Comparison of ENCODE assay signal across 1 cellular context in the genomic region with DNA sequence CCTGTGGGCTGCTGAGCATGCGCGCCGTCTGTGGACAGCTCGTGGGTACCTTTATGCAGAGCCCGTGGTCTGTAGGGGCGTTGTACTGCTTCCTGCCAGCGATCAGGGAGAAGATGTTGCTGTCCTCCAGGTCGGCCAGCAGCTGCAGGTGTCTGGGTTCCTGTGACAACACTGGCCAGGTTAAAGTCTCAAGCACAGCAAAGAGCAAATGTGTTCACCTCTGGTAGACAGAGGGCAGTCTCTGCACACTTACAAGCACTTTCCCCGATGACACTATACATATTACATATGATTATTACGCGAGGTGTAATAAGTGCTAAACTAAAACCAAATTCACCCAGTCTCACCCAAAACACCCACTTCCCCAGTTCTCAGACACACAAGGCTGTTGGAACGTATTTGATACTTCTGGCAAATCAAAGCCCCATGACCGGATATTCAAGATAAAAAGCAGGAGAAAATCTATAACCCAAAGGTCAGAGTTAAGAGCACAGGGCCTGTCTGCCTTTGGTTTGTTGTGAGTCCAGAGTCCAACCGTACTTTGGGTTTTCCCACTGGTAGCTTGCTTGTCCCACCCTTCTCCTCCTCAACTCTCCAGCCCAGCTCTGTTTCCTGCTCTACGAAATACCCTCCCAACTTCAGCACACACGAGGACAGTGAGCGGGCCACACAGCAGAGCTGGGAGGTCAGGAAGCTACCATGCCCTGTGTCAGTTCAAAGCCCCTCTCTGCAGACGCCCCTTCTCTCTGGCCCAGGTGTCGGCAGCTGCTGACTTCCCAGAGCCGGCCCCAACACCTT.
TF ChIP-seq lines count a peak whose summit lies in the region.

No MANE protein-coding gene starts in this region.

TF ChIP-seq in HepG2, 621 proteins besides CTCF, POLR2A, EP300 and RAD21 (continued from another document and continues in another):
- TF ChIP-seq, protein P1, sequence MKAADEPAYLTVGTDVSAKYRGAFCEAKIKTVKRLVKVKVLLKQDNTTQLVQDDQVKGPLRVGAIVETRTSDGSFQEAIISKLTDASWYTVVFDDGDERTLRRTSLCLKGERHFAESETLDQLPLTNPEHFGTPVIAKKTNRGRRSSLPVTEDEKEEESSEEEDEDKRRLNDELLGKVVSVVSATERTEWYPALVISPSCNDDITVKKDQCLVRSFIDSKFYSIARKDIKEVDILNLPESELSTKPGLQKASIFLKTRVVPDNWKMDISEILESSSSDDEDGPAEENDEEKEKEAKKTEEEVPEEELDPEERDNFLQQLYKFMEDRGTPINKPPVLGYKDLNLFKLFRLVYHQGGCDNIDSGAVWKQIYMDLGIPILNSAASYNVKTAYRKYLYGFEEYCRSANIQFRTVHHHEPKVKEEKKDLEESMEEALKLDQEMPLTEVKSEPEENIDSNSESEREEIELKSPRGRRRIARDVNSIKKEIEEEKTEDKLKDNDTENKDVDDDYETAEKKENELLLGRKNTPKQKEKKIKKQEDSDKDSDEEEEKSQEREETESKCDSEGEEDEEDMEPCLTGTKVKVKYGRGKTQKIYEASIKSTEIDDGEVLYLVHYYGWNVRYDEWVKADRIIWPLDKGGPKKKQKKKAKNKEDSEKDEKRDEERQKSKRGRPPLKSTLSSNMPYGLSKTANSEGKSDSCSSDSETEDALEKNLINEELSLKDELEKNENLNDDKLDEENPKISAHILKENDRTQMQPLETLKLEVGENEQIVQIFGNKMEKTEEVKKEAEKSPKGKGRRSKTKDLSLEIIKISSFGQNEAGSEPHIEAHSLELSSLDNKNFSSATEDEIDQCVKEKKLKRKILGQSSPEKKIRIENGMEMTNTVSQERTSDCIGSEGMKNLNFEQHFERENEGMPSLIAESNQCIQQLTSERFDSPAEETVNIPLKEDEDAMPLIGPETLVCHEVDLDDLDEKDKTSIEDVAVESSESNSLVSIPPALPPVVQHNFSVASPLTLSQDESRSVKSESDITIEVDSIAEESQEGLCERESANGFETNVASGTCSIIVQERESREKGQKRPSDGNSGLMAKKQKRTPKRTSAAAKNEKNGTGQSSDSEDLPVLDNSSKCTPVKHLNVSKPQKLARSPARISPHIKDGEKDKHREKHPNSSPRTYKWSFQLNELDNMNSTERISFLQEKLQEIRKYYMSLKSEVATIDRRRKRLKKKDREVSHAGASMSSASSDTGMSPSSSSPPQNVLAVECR (CRISPR knock-in tag; IDR thresholded peaks at IDR 0.05; ENCODE audit: borderline replicate concordance): peak; percentile 41; the same call in 1 of the 2 replicates
- TF ChIP-seq SALL1 (CRISPR knock-in tag; IDR thresholded peaks at IDR 0.05) (peak; percentile 11), ERF (CRISPR knock-in tag; IDR thresholded peaks at IDR 0.05) (no peak; the same call in 1 of the 2 replicates), ZNF17 (CRISPR knock-in tag; IDR thresholded peaks at IDR 0.05) (no peak), ZNF792 (CRISPR knock-in tag; IDR thresholded peaks at IDR 0.05) (0 out of 2 replicates have a peak, but pooled peaks have one; percentile 23), ZNF224 (CRISPR knock-in tag; IDR thresholded peaks at IDR 0.05) (peak; percentile 18; the same call in 1 of the 2 replicates), TSC22D2 (CRISPR knock-in tag; IDR thresholded peaks at IDR 0.05; ENCODE audit: borderline replicate concordance) (no peak), PHF21A (CRISPR knock-in tag; IDR thresholded peaks at IDR 0.05) (peak; percentile 54), DR1 (CRISPR knock-in tag; IDR thresholded peaks at IDR 0.05) (no peak), ZFP41 (CRISPR knock-in tag; IDR thresholded peaks at IDR 0.05; ENCODE audit: borderline replicate concordance) (no peak), NBN (conservative IDR thresholded peaks at IDR 0.05) (no peak), ZNF616 (CRISPR knock-in tag; IDR thresholded peaks at IDR 0.05; ENCODE audit: low read depth) (no peak), POLR2AphosphoS5 (IDR thresholded peaks at IDR 0.05; ENCODE audit: low read depth, low read length) (no peak), RCOR2 (CRISPR knock-in tag; IDR thresholded peaks at IDR 0.05) (peak; percentile 20; the same call in 1 of the 2 replicates), SMC3 (IDR thresholded peaks at IDR 0.05; ENCODE audit: low read length) (peak; percentile 26; the same call in 1 of the 2 replicates), ZNF296 (CRISPR knock-in tag; conservative IDR thresholded peaks at IDR 0.05) (no peak)
- TF ChIP-seq, protein P2, sequence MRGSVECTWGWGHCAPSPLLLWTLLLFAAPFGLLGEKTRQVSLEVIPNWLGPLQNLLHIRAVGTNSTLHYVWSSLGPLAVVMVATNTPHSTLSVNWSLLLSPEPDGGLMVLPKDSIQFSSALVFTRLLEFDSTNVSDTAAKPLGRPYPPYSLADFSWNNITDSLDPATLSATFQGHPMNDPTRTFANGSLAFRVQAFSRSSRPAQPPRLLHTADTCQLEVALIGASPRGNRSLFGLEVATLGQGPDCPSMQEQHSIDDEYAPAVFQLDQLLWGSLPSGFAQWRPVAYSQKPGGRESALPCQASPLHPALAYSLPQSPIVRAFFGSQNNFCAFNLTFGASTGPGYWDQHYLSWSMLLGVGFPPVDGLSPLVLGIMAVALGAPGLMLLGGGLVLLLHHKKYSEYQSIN (CRISPR knock-in tag; IDR thresholded peaks at IDR 0.05; ENCODE audit: borderline replicate concordance): no peak
- TF ChIP-seq, protein P3, sequence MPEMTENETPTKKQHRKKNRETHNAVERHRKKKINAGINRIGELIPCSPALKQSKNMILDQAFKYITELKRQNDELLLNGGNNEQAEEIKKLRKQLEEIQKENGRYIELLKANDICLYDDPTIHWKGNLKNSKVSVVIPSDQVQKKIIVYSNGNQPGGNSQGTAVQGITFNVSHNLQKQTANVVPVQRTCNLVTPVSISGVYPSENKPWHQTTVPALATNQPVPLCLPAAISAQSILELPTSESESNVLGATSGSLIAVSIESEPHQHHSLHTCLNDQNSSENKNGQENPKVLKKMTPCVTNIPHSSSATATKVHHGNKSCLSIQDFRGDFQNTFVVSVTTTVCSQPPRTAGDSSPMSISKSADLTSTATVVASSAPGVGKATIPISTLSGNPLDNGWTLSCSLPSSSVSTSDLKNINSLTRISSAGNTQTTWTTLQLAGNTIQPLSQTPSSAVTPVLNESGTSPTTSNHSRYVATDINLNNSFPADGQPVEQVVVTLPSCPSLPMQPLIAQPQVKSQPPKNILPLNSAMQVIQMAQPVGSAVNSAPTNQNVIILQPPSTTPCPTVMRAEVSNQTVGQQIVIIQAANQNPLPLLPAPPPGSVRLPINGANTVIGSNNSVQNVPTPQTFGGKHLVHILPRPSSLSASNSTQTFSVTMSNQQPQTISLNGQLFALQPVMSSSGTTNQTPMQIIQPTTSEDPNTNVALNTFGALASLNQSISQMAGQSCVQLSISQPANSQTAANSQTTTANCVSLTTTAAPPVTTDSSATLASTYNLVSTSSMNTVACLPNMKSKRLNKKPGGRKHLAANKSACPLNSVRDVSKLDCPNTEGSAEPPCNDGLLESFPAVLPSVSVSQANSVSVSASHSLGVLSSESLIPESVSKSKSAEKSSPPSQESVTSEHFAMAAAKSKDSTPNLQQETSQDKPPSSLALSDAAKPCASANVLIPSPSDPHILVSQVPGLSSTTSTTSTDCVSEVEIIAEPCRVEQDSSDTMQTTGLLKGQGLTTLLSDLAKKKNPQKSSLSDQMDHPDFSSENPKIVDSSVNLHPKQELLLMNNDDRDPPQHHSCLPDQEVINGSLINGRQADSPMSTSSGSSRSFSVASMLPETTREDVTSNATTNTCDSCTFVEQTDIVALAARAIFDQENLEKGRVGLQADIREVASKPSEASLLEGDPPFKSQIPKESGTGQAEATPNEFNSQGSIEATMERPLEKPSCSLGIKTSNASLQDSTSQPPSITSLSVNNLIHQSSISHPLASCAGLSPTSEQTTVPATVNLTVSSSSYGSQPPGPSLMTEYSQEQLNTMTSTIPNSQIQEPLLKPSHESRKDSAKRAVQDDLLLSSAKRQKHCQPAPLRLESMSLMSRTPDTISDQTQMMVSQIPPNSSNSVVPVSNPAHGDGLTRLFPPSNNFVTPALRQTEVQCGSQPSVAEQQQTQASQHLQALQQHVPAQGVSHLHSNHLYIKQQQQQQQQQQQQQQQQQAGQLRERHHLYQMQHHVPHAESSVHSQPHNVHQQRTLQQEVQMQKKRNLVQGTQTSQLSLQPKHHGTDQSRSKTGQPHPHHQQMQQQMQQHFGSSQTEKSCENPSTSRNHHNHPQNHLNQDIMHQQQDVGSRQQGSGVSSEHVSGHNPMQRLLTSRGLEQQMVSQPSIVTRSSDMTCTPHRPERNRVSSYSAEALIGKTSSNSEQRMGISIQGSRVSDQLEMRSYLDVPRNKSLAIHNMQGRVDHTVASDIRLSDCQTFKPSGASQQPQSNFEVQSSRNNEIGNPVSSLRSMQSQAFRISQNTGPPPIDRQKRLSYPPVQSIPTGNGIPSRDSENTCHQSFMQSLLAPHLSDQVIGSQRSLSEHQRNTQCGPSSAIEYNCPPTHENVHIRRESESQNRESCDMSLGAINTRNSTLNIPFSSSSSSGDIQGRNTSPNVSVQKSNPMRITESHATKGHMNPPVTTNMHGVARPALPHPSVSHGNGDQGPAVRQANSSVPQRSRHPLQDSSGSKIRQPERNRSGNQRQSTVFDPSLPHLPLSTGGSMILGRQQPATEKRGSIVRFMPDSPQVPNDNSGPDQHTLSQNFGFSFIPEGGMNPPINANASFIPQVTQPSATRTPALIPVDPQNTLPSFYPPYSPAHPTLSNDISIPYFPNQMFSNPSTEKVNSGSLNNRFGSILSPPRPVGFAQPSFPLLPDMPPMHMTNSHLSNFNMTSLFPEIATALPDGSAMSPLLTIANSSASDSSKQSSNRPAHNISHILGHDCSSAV (CRISPR knock-in tag; IDR thresholded peaks at IDR 0.05; ENCODE audit: borderline replicate concordance): no peak
- TF ChIP-seq, protein P4, sequence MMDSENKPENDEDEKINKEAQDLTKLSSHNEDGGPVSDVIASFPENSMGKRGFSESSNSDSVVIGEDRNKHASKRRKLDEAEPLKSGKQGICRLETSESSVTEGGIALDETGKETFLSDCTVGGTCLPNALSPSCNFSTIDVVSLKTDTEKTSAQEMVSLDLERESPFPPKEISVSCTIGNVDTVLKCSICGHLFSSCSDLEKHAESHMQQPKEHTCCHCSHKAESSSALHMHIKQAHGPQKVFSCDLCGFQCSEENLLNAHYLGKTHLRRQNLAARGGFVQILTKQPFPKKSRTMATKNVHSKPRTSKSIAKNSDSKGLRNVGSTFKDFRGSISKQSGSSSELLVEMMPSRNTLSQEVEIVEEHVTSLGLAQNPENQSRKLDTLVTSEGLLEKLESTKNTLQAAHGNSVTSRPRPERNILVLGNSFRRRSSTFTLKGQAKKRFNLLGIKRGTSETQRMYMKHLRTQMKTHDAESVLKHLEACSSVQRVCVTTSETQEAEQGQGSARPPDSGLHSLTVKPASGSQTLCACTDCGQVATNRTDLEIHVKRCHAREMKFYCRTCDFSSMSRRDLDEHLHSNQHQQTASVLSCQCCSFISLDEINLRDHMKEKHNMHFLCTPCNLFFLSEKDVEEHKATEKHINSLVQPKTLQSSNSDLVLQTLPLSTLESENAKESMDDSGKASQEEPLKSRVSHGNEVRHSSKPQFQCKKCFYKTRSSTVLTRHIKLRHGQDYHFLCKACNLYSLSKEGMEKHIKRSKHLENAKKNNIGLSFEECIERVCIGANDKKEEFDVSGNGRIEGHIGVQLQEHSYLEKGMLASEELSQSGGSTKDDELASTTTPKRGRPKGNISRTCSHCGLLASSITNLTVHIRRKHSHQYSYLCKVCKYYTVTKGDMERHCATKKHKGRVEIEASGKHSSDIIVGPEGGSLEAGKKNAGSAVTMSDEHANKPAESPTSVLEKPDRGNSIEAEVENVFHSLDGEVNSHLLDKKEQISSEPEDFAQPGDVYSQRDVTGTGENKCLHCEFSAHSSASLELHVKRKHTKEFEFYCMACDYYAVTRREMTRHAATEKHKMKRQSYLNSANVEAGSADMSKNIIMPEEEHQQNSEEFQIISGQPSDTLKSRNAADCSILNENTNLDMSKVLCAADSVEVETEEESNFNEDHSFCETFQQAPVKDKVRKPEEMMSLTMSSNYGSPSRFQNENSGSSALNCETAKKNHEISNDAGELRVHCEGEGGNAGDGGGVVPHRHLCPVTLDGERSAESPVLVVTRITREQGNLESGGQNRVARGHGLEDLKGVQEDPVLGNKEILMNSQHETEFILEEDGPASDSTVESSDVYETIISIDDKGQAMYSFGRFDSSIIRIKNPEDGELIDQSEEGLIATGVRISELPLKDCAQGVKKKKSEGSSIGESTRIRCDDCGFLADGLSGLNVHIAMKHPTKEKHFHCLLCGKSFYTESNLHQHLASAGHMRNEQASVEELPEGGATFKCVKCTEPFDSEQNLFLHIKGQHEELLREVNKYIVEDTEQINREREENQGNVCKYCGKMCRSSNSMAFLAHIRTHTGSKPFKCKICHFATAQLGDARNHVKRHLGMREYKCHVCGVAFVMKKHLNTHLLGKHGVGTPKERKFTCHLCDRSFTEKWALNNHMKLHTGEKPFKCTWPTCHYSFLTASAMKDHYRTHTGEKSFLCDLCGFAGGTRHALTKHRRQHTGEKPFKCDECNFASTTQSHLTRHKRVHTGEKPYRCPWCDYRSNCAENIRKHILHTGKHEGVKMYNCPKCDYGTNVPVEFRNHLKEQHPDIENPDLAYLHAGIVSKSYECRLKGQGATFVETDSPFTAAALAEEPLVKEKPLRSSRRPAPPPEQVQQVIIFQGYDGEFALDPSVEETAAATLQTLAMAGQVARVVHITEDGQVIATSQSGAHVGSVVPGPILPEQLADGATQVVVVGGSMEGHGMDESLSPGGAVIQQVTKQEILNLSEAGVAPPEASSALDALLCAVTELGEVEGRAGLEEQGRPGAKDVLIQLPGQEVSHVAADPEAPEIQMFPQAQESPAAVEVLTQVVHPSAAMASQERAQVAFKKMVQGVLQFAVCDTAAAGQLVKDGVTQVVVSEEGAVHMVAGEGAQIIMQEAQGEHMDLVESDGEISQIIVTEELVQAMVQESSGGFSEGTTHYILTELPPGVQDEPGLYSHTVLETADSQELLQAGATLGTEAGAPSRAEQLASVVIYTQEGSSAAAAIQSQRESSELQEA (CRISPR knock-in tag; IDR thresholded peaks at IDR 0.05; ENCODE audit: not compliant biosample characterization): no peak
- TF ChIP-seq, protein P5, sequence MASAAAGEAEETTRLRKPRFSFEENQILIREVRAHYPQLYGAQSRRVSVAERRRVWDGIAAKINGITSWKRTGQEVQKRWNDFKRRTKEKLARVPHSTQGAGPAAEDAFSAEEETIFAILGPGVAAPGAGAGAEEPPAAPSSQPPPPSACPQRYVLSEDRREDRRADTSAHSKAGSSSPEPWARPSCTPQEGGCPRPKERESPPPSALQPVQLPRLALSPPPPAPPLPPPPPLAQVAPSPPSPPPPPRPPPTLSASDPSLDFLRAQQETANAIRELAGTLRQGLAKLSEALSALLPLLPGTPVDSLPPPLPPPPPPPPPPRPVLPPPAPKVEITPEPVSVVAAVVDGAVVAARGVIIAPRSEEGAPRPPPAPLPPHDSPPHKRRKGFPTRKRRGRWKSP (CRISPR knock-in tag; IDR thresholded peaks at IDR 0.05): no peak
- TF ChIP-seq, protein P6, sequence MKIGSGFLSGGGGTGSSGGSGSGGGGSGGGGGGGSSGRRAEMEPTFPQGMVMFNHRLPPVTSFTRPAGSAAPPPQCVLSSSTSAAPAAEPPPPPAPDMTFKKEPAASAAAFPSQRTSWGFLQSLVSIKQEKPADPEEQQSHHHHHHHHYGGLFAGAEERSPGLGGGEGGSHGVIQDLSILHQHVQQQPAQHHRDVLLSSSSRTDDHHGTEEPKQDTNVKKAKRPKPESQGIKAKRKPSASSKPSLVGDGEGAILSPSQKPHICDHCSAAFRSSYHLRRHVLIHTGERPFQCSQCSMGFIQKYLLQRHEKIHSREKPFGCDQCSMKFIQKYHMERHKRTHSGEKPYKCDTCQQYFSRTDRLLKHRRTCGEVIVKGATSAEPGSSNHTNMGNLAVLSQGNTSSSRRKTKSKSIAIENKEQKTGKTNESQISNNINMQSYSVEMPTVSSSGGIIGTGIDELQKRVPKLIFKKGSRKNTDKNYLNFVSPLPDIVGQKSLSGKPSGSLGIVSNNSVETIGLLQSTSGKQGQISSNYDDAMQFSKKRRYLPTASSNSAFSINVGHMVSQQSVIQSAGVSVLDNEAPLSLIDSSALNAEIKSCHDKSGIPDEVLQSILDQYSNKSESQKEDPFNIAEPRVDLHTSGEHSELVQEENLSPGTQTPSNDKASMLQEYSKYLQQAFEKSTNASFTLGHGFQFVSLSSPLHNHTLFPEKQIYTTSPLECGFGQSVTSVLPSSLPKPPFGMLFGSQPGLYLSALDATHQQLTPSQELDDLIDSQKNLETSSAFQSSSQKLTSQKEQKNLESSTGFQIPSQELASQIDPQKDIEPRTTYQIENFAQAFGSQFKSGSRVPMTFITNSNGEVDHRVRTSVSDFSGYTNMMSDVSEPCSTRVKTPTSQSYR (CRISPR knock-in tag; IDR thresholded peaks at IDR 0.05; ENCODE audit: borderline replicate concordance): no peak
